20 cellular contexts compared by ENCODE assay signal in genomic region chr10:65555192-65555591, GRCh38.
DNase-seq lines count a peak whose midpoint lies in the region; ATAC-seq, FAIRE-seq and TF ChIP-seq lines count a peak whose summit lies in the region.
"Had no signal": no experiment of that assay in that cellular context is flagged by ENCODE, and none has a peak within 500 bp of the region (broad histone marks: within the 10 kb centered on the region; RNA-seq: fewer than 3 reads in every experiment).

No MANE protein-coding gene starts in this region.

- peak; percentile 42; the same call in 1 of the 3 replicates for ATAC-seq in GM12878
- ATAC-seq: CD8-positive, alpha-beta T cell had no signal

- TF ChIP-seq POLR2A in GM12878 (IDR thresholded peaks at IDR 0.05; ENCODE audit: low read depth, low read length) (no peak), uterus (IDR thresholded peaks at IDR 0.05) (no peak), spleen (IDR thresholded peaks at IDR 0.05) (no peak)

- H3K4me2 ChIP-seq in GM12878 (ENCODE audit: control insufficient read depth, insufficient read depth) (no peak overlapping the region), keratinocyte (ENCODE audit: control insufficient read depth, extremely low read depth, insufficient read depth, low read depth, low read length) (no peak overlapping the region)
- H3K4me2 ChIP-seq: BLaER1, SK-N-SH had no signal

- H3K9me3 ChIP-seq in BE2C (no peaks in the 10 kb centered on the region), GM12878 (replicated peaks; ENCODE audit: control insufficient read depth, insufficient read depth, low read length) (no peaks in the 10 kb centered on the region), keratinocyte (ENCODE audit: control insufficient read depth, low read depth, low read length) (no peaks in the 10 kb centered on the region), uterus (no peaks in the 10 kb centered on the region), spleen (peaks cover 0 to 6% (median 0%) of the 10 kb centered on the region in 8 donors)
- H3K9me3 ChIP-seq: BLaER1, SK-N-SH had no signal

- dilution Hi-C loops in keratinocyte (cut with MboI; ENCODE audit: extremely low pct_ligation_motif_present, low sequenced_read_pairs) = no loop called here

- no peak for TF ChIP-seq EP300 in GM12878 (IDR thresholded peaks at IDR 0.05; ENCODE audit: borderline replicate concordance in 1 of 2, control insufficient read depth in 1 of 2, low read depth in 2 of 2, low read length in 2 of 2)

- H3K27me3 ChIP-seq in BE2C (no peaks in the 10 kb centered on the region), GM12878 (replicated peaks in 1 of 2; ENCODE audit: control insufficient read depth in 2 of 2, insufficient read depth in 2 of 2, low read length in 1 of 2) (no peaks in the 10 kb centered on the region), keratinocyte (ENCODE audit: control insufficient read depth, extremely low read depth, insufficient read depth, low read length) (no peaks in the 10 kb centered on the region), uterus (no peaks in the 10 kb centered on the region), spleen (replicated peaks in 1 of 7) (no peaks in the 10 kb centered on the region)
- H3K27me3 ChIP-seq: BLaER1 had no signal

- intact Hi-C loops in GM12878 (cut with micrococcal nuclease; ENCODE audit: unreplicated experiment) = loop anchor here (10.0 kb wide), 1 partner anchor 630 kb away; no protein-coding TSS in a partner anchor
- intact Hi-C loops in uterus (cut with DNase I; ENCODE audit: low total_unique reads) = no loop called here
- intact Hi-C loops in spleen (cut with DNase I; ENCODE audit: low total_unique reads) = no loop called here

- H3K9me1 ChIP-seq in keratinocyte (ENCODE audit: control insufficient read depth, extremely low read depth, insufficient read depth, low read length) = no peaks in the 10 kb centered on the region

- H4K20me1 ChIP-seq in GM12878 (ENCODE audit: control insufficient read depth, insufficient read depth) (no peaks in the 10 kb centered on the region), keratinocyte (ENCODE audit: control insufficient read depth, extremely low read depth, insufficient read depth, low read length) (no peaks in the 10 kb centered on the region)
- H4K20me1 ChIP-seq: BLaER1 had no signal

- SMC1A ChIA-PET in GM12878 (lab: Charles Lee; ENCODE audit: uncharacterized antibody, unreplicated experiment) = interaction anchor here (1.3 kb wide), 1 partner anchor 12 kb away, joined by 6 read pairs; no protein-coding TSS in a partner anchor

- CTCF ChIA-PET in HEK293T (lab: Yijun Ruan, JAX) = no interaction called here
- CTCF ChIA-PET in GM12878 (lab: Yijun Ruan, JAX) = interaction anchor here (0.7 kb wide), 1 partner anchor 44 kb away, joined by 4 read pairs; no protein-coding TSS in a partner anchor

- no TSS peak for BruUV-seq in GM12878 (replicated peaks; lab: Mats Ljungman, UMichigan)

- TF ChIP-seq RAD21 in GM12878 (IDR thresholded peaks at IDR 0.05; ENCODE audit: insufficient read depth, low read depth, low read length) = no peak

- H3K9ac ChIP-seq in GM12878 (ENCODE audit: control insufficient read depth, insufficient read depth, low read length) (no peak overlapping the region), keratinocyte (ENCODE audit: control insufficient read depth, extremely low read depth, insufficient read depth, low read length) (no peak overlapping the region)
- H3K9ac ChIP-seq: BLaER1, SK-N-SH had no signal

- POLR2A ChIA-PET in HEK293T (lab: Yijun Ruan, JAX) = no interaction called here
- POLR2A ChIA-PET in GM12878 (lab: Charles Lee) = no interaction called here

- H3K27ac ChIP-seq in GM12878 (ENCODE audit: control insufficient read depth, insufficient read depth) = no peak overlapping the region
- no peak overlapping the region for H3K27ac ChIP-seq in keratinocyte (ENCODE audit: control insufficient read depth, insufficient read depth, low read length)
- no peak overlapping the region for H3K27ac ChIP-seq in uterus
- H3K27ac ChIP-seq in spleen = no peak overlapping the region
- H3K27ac ChIP-seq: BLaER1 had no signal

- H3K4me1 ChIP-seq in BE2C (no peaks in the 10 kb centered on the region), GM12878 (ENCODE audit: control insufficient read depth, insufficient read depth, low read length) (no peaks in the 10 kb centered on the region), keratinocyte (ENCODE audit: control insufficient read depth, extremely low read depth, insufficient read depth, low read length) (no peaks in the 10 kb centered on the region), uterus (no peaks in the 10 kb centered on the region), spleen (no peaks in the 10 kb centered on the region)
- H3K4me1 ChIP-seq: BLaER1 had no signal

- H2AFZ ChIP-seq in GM12878 (ENCODE audit: control insufficient read depth, low read depth, low read length) (no peak overlapping the region), keratinocyte (ENCODE audit: control insufficient read depth, low read length) (no peak overlapping the region)

- H3K4me3 ChIP-seq in BE2C (ENCODE audit: low read depth, low read length) = no peak overlapping the region
- no peak overlapping the region for H3K4me3 ChIP-seq in GM12878
- H3K4me3 ChIP-seq in keratinocyte (ENCODE audit: control insufficient read depth in 2 of 3, extremely low read depth in 1 of 3, insufficient read depth in 2 of 3, low read depth in 1 of 3, low read length in 3 of 3) = no peak overlapping the region
- no peak overlapping the region for H3K4me3 ChIP-seq in uterus
- H3K4me3 ChIP-seq in spleen = no peak overlapping the region
- H3K4me3 ChIP-seq: BLaER1 had no signal

- H3K79me2 ChIP-seq in GM12878 (ENCODE audit: control insufficient read depth, insufficient read depth, low read length) (no peaks in the 10 kb centered on the region), keratinocyte (ENCODE audit: control insufficient read depth, insufficient read depth, low read length) (no peaks in the 10 kb centered on the region)

- 52% methylated on average over 5 of the region's 5 CpGs for WGBS in GM12878 (ENCODE audit: insufficient coverage, insufficient replicate concordance, low lambda C conversion rate, missing lambda C conversion rate)
- 78 to 88% (median 81%) methylated on average over 5 of the region's 5 CpGs for WGBS in spleen, 5 donors

- in situ Hi-C loops in GM12878 (cut with MboI) = no loop called here

- FAIRE-seq in GM12878 (lab: Jason Lieb, UNC) = no peak
- FAIRE-seq in keratinocyte (lab: Jason Lieb, UNC) = no peak
- FAIRE-seq: GM19239 had no signal

- DNase-seq in BE2C (no peak), HEK293T (ENCODE audit: extremely low spot score) (peak; percentile 10), GM12878 (ENCODE audit: low read depth, low spot score) (no peak), keratinocyte (ENCODE audit: low read depth, low spot score) (no peak), SKM-1 treated with dmso at 0.1 percent for 144 hours (lab: John Stamatoyannopoulos, UW; ENCODE audit: unreplicated experiment) (no peak), uterus (no peak), spleen (no peak), D341Med (ENCODE audit: low spot score) (no peak)
- DNase-seq: CD8-positive, alpha-beta T cell; DMS153; MV-4-11; NCI-H1105 treated with DMSO at 0.1 percent for 48 hours; NCI-H2029 treated with DMSO at 0.1 percent for 48 hours; NCI-H2171 treated with DMSO at 0.1 percent for 48 hours; NCI-H446; NCI-H526 treated with DMSO at 0.1 percent for 48 hours; SHP77; SK-N-SH had no signal

- 0 out of 2 replicates have a peak, but pooled peaks have one; percentile 6 for TF ChIP-seq CTCF in BE2C (IDR thresholded peaks at IDR 0.05; ENCODE audit: low read depth, low read length)
- 0 out of 6 replicates have a peak, but pooled peaks of 1 of the 3 experiments have one; percentile 5 for TF ChIP-seq CTCF in GM12878 (IDR thresholded peaks at IDR 0.05 in 2 of 3, conservative IDR thresholded peaks at IDR 0.05 in 1 of 3; ENCODE audit: control insufficient read depth in 2 of 3, extremely low read depth in 1 of 3, insufficient read depth in 1 of 3, low read depth in 3 of 3, low read length in 3 of 3)
- peak in 2 of 3 experiments; percentile 7 to 27 for TF ChIP-seq CTCF in keratinocyte (optimal IDR thresholded peaks at IDR 0.05 in 1 of 3, IDR thresholded peaks at IDR 0.05 in 1 of 3, conservative IDR thresholded peaks at IDR 0.05 in 1 of 3; ENCODE audit: extremely low read depth in 1 of 3, insufficient read depth in 2 of 3, low read length in 3 of 3)
- TF ChIP-seq CTCF in uterus (IDR thresholded peaks at IDR 0.05) = no peak
- TF ChIP-seq CTCF in spleen (IDR thresholded peaks at IDR 0.05 in 8 of 11, conservative IDR thresholded peaks at IDR 0.05 in 3 of 11) = no peak

- RAD21 ChIA-PET in GM12878 (lab: Charles Lee; ENCODE audit: unreplicated experiment) = no interaction called here

- no peaks in the 10 kb centered on the region for H3K36me3 ChIP-seq in BE2C
- H3K36me3 ChIP-seq in GM12878 (ENCODE audit: control insufficient read depth in 2 of 2, insufficient read depth in 2 of 2, low read length in 1 of 2) = no peaks in the 10 kb centered on the region
- H3K36me3 ChIP-seq in keratinocyte (ENCODE audit: control insufficient read depth in 2 of 2, extremely low read depth in 1 of 2, insufficient read depth in 2 of 2, low read length in 2 of 2) = no peaks in the 10 kb centered on the region
- no peaks in the 10 kb centered on the region for H3K36me3 ChIP-seq in uterus
- no peaks in the 10 kb centered on the region for H3K36me3 ChIP-seq in spleen
- H3K36me3 ChIP-seq: BLaER1 had no signal

TF ChIP-seq in HEK293T, 16 proteins besides CTCF, POLR2A, EP300 and RAD21:
- TF ChIP-seq L3MBTL2 (conservative IDR thresholded peaks at IDR 0.05) (no peak), SP1 (IDR thresholded peaks at IDR 0.05) (no peak), FOXM1 (IDR thresholded peaks at IDR 0.05; ENCODE audit: borderline replicate concordance) (no peak), FOXA1 (IDR thresholded peaks at IDR 0.05) (no peak), ZNF384 (IDR thresholded peaks at IDR 0.05) (no peak), BHLHE40 (IDR thresholded peaks at IDR 0.05; ENCODE audit: borderline replicate concordance) (no peak)

TF ChIP-seq in GM12878, 131 proteins besides CTCF, POLR2A, EP300 and RAD21 (continues in another document):
- TF ChIP-seq EED (IDR thresholded peaks at IDR 0.05; ENCODE audit: low read depth) (no peak), KLF5 (IDR thresholded peaks at IDR 0.05; ENCODE audit: partially characterized antibody) (no peak), RELB (IDR thresholded peaks at IDR 0.05; ENCODE audit: low read depth) (no peak), TARDBP (IDR thresholded peaks at IDR 0.05; ENCODE audit: borderline replicate concordance) (no peak)

Comparison
In these comparisons a context has a peak if more than half of its experiments do, and no peak if none do; other contexts are left out.
1. CTCF ChIP-seq: peak in BE2C (single experiment) and keratinocyte (2 of 3); none in uterus (0 of 4) and spleen (0 of 11).